ENCODE assay signal across 8 cellular contexts in the genomic region with DNA sequence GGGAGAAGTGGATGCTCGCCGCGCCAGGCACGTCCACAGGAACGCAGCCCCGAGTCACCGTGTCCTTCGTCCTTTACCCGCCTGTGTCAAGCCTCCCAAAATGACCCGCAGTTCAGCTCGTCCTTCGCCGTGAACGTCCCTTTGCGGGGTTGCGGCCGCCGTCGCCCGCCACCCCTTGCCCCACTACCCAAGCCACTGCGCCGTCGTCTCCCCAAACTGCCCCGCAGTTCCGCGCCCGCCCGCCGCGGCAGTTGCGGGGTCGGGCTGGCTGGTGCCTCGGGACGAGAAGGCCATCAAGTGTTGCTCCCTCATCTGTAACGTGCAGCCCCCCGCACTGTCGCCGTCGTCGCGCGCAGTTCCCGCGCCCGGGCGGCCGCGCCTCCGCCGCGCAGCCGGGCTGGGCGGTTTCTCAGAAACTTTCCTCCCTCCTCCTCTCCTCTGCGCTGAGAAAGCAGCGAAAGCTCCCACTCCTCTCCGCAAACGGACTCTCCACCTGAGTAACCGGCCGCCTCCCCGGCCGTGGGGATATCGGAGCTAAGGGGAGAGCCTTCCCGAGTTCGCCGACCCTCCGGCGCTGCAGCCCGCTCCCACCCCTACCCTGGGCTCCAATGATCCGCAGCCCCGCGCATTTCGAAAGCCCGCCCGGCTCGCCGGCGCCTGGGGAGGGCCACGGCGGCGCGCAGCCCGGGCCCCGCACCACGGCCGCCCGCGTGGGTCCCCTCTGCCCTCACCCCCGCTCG. TPM values are rescaled to one million over a fixed set of nuclear protein-coding genes. Genes with fewer than 3 reads are reported as not detected.
DNase-seq lines count a peak whose midpoint lies in the region; ATAC-seq and TF ChIP-seq lines count a peak whose summit lies in the region.

No MANE protein-coding gene starts in this region.

- H3K9me3 ChIP-seq in HEK293 (ENCODE audit: control insufficient read depth, insufficient read depth, low read depth, low read length), result no peaks in the 10 kb centered on the region
- H3K9me3 ChIP-seq in lung (ENCODE audit: control insufficient read depth in 2 of 2, insufficient read depth in 1 of 2, low read length in 1 of 2), result no peaks in the 10 kb centered on the region

- 0% methylated on average over 85 to 89 of the region's 89 CpGs for WGBS in lung, 2 donors

- POLR2A ChIA-PET in HEK293 (lab: Yijun Ruan, JAX), result interaction anchor here (0.6 to 5.4 kb wide), 4 partner anchors 7 to 373 kb away, joined by 3 to 55 read pairs (median 28); a partner anchor contains a TSS

- ATAC-seq in lung (ENCODE audit: insufficient read depth, low FRiP score), result no peak

- no peaks in the 10 kb centered on the region for H3K27me3 Mint-ChIP-seq in dendritic cell treated with granulocyte-macrophage colony-stimulating factor and Interleukin-4, amounts not matched to agents 40 ng/mL and 50 ng/mL, for 4 days
- H3K27me3 Mint-ChIP-seq in stimulated activated naive CD8-positive, alpha-beta T cell treated with anti-CD3 and anti-CD28 coated beads, Interleukin-15, Interleukin-2, amounts not matched to agents 100 ng/mL and 50 ng/mL, for 24 hours, result peaks cover 4% of the 10 kb centered on the region

- intact Hi-C loops in dendritic cell treated with granulocyte-macrophage colony-stimulating factor and Interleukin-4, amounts not matched to agents 40 ng/mL and 50 ng/mL, for 4 days (cut with micrococcal nuclease), result loop anchor here (10.0 kb wide), 1 partner anchor 371 kb away; no protein-coding TSS in a partner anchor

- peak overlapping the region; percentile 98 for H3K4me3 Mint-ChIP-seq in dendritic cell treated with granulocyte-macrophage colony-stimulating factor and Interleukin-4, amounts not matched to agents 40 ng/mL and 50 ng/mL, for 4 days
- peak overlapping the region; percentile 98 for H3K4me3 Mint-ChIP-seq in stimulated activated naive CD8-positive, alpha-beta T cell treated with anti-CD3 and anti-CD28 coated beads, Interleukin-15, Interleukin-2, amounts not matched to agents 100 ng/mL and 50 ng/mL, for 24 hours

- peak overlapping the region; percentile 100 for H3K27ac ChIP-seq in HEK293 (ENCODE audit: extremely low read depth, low read depth, low read length)
- H3K27ac ChIP-seq in lung (ENCODE audit: low read depth in 1 of 2, low read length in 1 of 2), result peak overlapping the region; percentile 86 to 95

- CTCF ChIA-PET in HEK293 (lab: Yijun Ruan, JAX), result interaction anchor here (1.0 to 7.4 kb wide), 2 partner anchors 13 to 89 kb away, joined by 3 to 51 read pairs; a partner anchor contains a TSS

- DNase-seq in AG08396 (ENCODE audit: low spot score) (peak; percentile 49), lung (ENCODE audit: low spot score) (no peak), middle frontal gyrus (ENCODE audit: extremely low spot score, low spot score) (no peak), NCI-H187 (lab: John Stamatoyannopoulos, UW) (no peak)

- peaks cover 11 to 28% of the 10 kb centered on the region in 2 experiments for H3K36me3 ChIP-seq in HEK293 (ENCODE audit: control insufficient read depth in 2 of 2, insufficient read depth in 1 of 2, low read length in 2 of 2)
- peaks cover 0 to 3% of the 10 kb centered on the region in 2 donors for H3K36me3 ChIP-seq in lung (ENCODE audit: control insufficient read depth in 2 of 2, insufficient read depth in 2 of 2, low read length in 2 of 2)

- H3K36me3 Mint-ChIP-seq in dendritic cell treated with granulocyte-macrophage colony-stimulating factor and Interleukin-4, amounts not matched to agents 40 ng/mL and 50 ng/mL, for 4 days (ENCODE audit: low read depth), result peaks cover 50% of the 10 kb centered on the region
- H3K36me3 Mint-ChIP-seq in stimulated activated naive CD8-positive, alpha-beta T cell treated with anti-CD3 and anti-CD28 coated beads, Interleukin-15, Interleukin-2, amounts not matched to agents 100 ng/mL and 50 ng/mL, for 24 hours (ENCODE audit: low read depth), result peaks cover 65% of the 10 kb centered on the region

- 0 out of 2 replicates have a peak, but pooled peaks have one; percentile 17 for TF ChIP-seq CTCF in HEK293 (tag by site-specific recombination; IDR thresholded peaks at IDR 0.05)
- no peak for TF ChIP-seq CTCF in WI38 (IDR thresholded peaks at IDR 0.05; ENCODE audit: low read depth, low read length)
- no peak for TF ChIP-seq CTCF in lung (IDR thresholded peaks at IDR 0.05; ENCODE audit: control extremely low read depth, extremely low read depth)

- no peaks in the 10 kb centered on the region for H3K27me3 ChIP-seq in lung (ENCODE audit: control insufficient read depth, insufficient read depth)

- peaks cover 21% of the 10 kb centered on the region for H3K4me1 Mint-ChIP-seq in dendritic cell treated with granulocyte-macrophage colony-stimulating factor and Interleukin-4, amounts not matched to agents 40 ng/mL and 50 ng/mL, for 4 days (ENCODE audit: low read depth)
- peaks cover 70% of the 10 kb centered on the region for H3K4me1 Mint-ChIP-seq in stimulated activated naive CD8-positive, alpha-beta T cell treated with anti-CD3 and anti-CD28 coated beads, Interleukin-15, Interleukin-2, amounts not matched to agents 100 ng/mL and 50 ng/mL, for 24 hours (ENCODE audit: low read depth)

- peaks cover 23% of the 10 kb centered on the region for H3K4me1 ChIP-seq in HEK293 (ENCODE audit: control insufficient read depth, insufficient read depth, low read length)
- H3K4me1 ChIP-seq in lung (ENCODE audit: control insufficient read depth in 2 of 2, insufficient read depth in 2 of 2, low read length in 2 of 2), result peaks cover 0 to 2% of the 10 kb centered on the region in 2 donors

- peak overlapping the region; percentile 98 for H3K27ac Mint-ChIP-seq in dendritic cell treated with granulocyte-macrophage colony-stimulating factor and Interleukin-4, amounts not matched to agents 40 ng/mL and 50 ng/mL, for 4 days
- peak overlapping the region; percentile 96 for H3K27ac Mint-ChIP-seq in stimulated activated naive CD8-positive, alpha-beta T cell treated with anti-CD3 and anti-CD28 coated beads, Interleukin-15, Interleukin-2, amounts not matched to agents 100 ng/mL and 50 ng/mL, for 24 hours

- H3K9me3 Mint-ChIP-seq in dendritic cell treated with granulocyte-macrophage colony-stimulating factor and Interleukin-4, amounts not matched to agents 40 ng/mL and 50 ng/mL, for 4 days, result no peaks in the 10 kb centered on the region
- no peaks in the 10 kb centered on the region for H3K9me3 Mint-ChIP-seq in stimulated activated naive CD8-positive, alpha-beta T cell treated with anti-CD3 and anti-CD28 coated beads, Interleukin-15, Interleukin-2, amounts not matched to agents 100 ng/mL and 50 ng/mL, for 24 hours

- H3K4me3 ChIP-seq in HEK293 (ENCODE audit: low read depth, low read length) (peak overlapping the region; percentile 67), WI38 (ENCODE audit: low read depth, low read length) (peak overlapping the region; percentile 79), lung (peak overlapping the region; percentile 83)

TF ChIP-seq in HEK293, 187 proteins besides CTCF, POLR2A, EP300 and RAD21 (continues in another document):
- TF ChIP-seq, protein P1, sequence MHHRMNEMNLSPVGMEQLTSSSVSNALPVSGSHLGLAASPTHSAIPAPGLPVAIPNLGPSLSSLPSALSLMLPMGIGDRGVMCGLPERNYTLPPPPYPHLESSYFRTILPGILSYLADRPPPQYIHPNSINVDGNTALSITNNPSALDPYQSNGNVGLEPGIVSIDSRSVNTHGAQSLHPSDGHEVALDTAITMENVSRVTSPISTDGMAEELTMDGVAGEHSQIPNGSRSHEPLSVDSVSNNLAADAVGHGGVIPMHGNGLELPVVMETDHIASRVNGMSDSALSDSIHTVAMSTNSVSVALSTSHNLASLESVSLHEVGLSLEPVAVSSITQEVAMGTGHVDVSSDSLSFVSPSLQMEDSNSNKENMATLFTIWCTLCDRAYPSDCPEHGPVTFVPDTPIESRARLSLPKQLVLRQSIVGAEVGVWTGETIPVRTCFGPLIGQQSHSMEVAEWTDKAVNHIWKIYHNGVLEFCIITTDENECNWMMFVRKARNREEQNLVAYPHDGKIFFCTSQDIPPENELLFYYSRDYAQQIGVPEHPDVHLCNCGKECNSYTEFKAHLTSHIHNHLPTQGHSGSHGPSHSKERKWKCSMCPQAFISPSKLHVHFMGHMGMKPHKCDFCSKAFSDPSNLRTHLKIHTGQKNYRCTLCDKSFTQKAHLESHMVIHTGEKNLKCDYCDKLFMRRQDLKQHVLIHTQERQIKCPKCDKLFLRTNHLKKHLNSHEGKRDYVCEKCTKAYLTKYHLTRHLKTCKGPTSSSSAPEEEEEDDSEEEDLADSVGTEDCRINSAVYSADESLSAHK (tag by site-specific recombination; IDR thresholded peaks at IDR 0.05), result peak; percentile 12; the same call in 1 of the 2 replicates
- TF ChIP-seq, protein P2, sequence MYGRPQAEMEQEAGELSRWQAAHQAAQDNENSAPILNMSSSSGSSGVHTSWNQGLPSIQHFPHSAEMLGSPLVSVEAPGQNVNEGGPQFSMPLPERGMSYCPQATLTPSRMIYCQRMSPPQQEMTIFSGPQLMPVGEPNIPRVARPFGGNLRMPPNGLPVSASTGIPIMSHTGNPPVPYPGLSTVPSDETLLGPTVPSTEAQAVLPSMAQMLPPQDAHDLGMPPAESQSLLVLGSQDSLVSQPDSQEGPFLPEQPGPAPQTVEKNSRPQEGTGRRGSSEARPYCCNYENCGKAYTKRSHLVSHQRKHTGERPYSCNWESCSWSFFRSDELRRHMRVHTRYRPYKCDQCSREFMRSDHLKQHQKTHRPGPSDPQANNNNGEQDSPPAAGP (tag by site-specific recombination; IDR thresholded peaks at IDR 0.05), result peak; percentile 65; the same call in 1 of the 2 replicates
- TF ChIP-seq, protein P3, sequence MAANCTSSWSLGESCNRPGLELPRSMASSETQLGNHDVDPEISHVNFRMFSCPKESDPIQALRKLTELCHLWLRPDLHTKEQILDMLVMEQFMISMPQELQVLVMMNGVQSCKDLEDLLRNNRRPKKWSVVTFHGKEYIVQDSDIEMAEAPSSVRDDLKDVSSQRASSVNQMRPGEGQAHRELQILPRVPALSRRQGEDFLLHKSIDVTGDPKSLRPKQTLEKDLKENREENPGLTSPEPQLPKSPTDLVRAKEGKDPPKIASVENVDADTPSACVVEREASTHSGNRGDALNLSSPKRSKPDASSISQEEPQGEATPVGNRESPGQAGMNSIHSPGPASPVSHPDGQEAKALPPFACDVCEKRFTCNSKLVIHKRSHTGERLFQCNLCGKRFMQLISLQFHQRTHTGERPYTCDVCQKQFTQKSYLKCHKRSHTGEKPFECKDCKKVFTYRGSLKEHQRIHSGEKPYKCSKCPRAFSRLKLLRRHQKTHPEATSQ (tag by site-specific recombination; IDR thresholded peaks at IDR 0.05), result 0 out of 2 replicates have a peak, but pooled peaks have one; percentile 35

RNA-seq across cellular contexts. Expression of a gene that starts 6.7 kb away (rescaled TPM):
- total RNA-seq in lung, result 10 to 100 TPM; 41.2 to 89.4 TPM
- polyA plus RNA-seq in lung, result 10 to 100 TPM; 27.3 to 38.5 TPM

RNA-seq across cellular contexts. Expression of a gene that starts 27.9 kb away (rescaled TPM):
- under 1 TPM in 1 of 2 donors, not detected in 1; 0.15 TPM for total RNA-seq in lung
- polyA plus RNA-seq in lung, result under 1 TPM; 0.17 to 0.20 TPM
